ENCODE assay signal across 8 cellular contexts in genomic region chr1:112808861-112809684, GRCh38.
DNase-seq lines count a peak whose midpoint lies in the region; ATAC-seq and TF ChIP-seq lines count a peak whose summit lies in the region.

No MANE protein-coding gene starts in this region.

- peak; percentile 81 for TF ChIP-seq RAD21 in SK-N-SH (IDR thresholded peaks at IDR 0.05; ENCODE audit: low read length)

- no peak overlapping the region for H3K27ac ChIP-seq in SK-N-SH (ENCODE audit: low read depth in 2 of 2, low read length in 1 of 2)

- TF ChIP-seq CTCF in LNCAP (IDR thresholded peaks at IDR 0.05) (peak; percentile 91), SK-N-SH (IDR thresholded peaks at IDR 0.05) (peak; percentile 96)

- H2AFZ ChIP-seq in SK-N-SH (ENCODE audit: low read depth) = no peak overlapping the region; the same call in 1 of the 2 replicates

- H3K4me3 ChIP-seq in SK-N-SH (ENCODE audit: low read depth in 2 of 2, low read length in 1 of 2) = no peak overlapping the region; a peak in 1 of 4 replicates

- peak; percentile 54 for DNase-seq in activated gamma-delta T cell treated with Interleukin-2 at 50 U/mL for 16 hours
- DNase-seq in activated gamma-delta T cell (lab: John Stamatoyannopoulos, UW) = no peak
- peak; percentile 82 for DNase-seq in SK-N-SH
- peak; percentile 65 for DNase-seq in activated naive CD4-positive, alpha-beta T cell treated with anti-CD3 and anti-CD28 coated beads, Interleukin-2, amount 50 U/mL, for 16 hours
- DNase-seq in Right ventricle myocardium inferior (ENCODE audit: missing footprints) = peak; percentile 80
- peak; percentile 92 for DNase-seq in posterior vena cava (ENCODE audit: low spot score)
- peak; percentile 61 for DNase-seq in ureter (ENCODE audit: low spot score)

- TF ChIP-seq EP300 in SK-N-SH (IDR thresholded peaks at IDR 0.05; ENCODE audit: borderline replicate concordance in 1 of 2, low read depth in 1 of 2, low read length in 1 of 2) = no peak

- no peaks in the 10 kb centered on the region for H3K9me3 ChIP-seq in SK-N-SH

- CTCF ChIA-PET in SK-N-SH (lab: Yijun Ruan, JAX) = interaction anchor here (0.5 to 13.9 kb wide), 39 partner anchors 9 to 840 kb away, joined by 3 to 754 read pairs (median 3); partner anchors contain the start of genes LRIG2 and PPM1J

- H3K4me1 ChIP-seq in SK-N-SH (ENCODE audit: control insufficient read depth in 1 of 2, insufficient read depth in 2 of 2, low read depth in 1 of 2, low read length in 1 of 2) = no peaks in the 10 kb centered on the region

- no peaks in the 10 kb centered on the region for H3K27me3 ChIP-seq in SK-N-SH (ENCODE audit: insufficient read depth)

- H3K79me2 ChIP-seq in SK-N-SH (ENCODE audit: insufficient read depth) = no peaks in the 10 kb centered on the region

- ATAC-seq in Right ventricle myocardium inferior = peak; percentile 77

- H3F3A ChIP-seq in SK-N-SH (replicated peaks; ENCODE audit: insufficient read depth) = no peaks in the 10 kb centered on the region

- no peak overlapping the region for H3K4me2 ChIP-seq in SK-N-SH

- H3K9me2 ChIP-seq in SK-N-SH = no peaks in the 10 kb centered on the region

- no peaks in the 10 kb centered on the region for H3K36me3 ChIP-seq in SK-N-SH (replicated peaks in 1 of 2; ENCODE audit: control insufficient read depth in 1 of 2, insufficient read depth in 2 of 2, low read length in 1 of 2)

- no peak overlapping the region for H3K9ac ChIP-seq in SK-N-SH

- intact Hi-C loops in Right ventricle myocardium inferior (cut with DNase I) (loop anchor here (1.0 to 2.0 kb wide), 2 partner anchors 146 to 233 kb away; no protein-coding TSS in a partner anchor), posterior vena cava (cut with DNase I) (loop anchor here in 1 of 2 donors (5.0 to 10.0 kb wide), 2 partner anchors 92 to 236 kb away; partner anchors contain the start of gene PPM1J)

- 34% methylated on average over 7 of the region's 8 CpGs for whole genome bisulfite sequencing in SK-N-SH (ENCODE audit: low lambda C conversion rate)

- POLR2A ChIA-PET in SK-N-SH (lab: Yijun Ruan, JAX) = no interaction called here

- H4K20me1 ChIP-seq in SK-N-SH (ENCODE audit: insufficient read depth) = no peaks in the 10 kb centered on the region

TF ChIP-seq in SK-N-SH, 30 proteins besides CTCF, POLR2A, EP300 and RAD21:
- TF ChIP-seq SMC3 (IDR thresholded peaks at IDR 0.05; ENCODE audit: low read depth, low read length) = peak; percentile 88
- TF ChIP-seq USF1 (IDR thresholded peaks at IDR 0.05; ENCODE audit: borderline replicate concordance, low read depth) = no peak
TF ChIP-seq in SK-N-SH: peak in this region for 1.
